In genomic region chr17:17635126-17635525, GRCh38 we compare ENCODE assay signal across 20 cellular contexts.
"Had no signal": no experiment of that assay in that cellular context is flagged by ENCODE, and none has a peak within 500 bp of the region (broad histone marks: within the 10 kb centered on the region; RNA-seq: fewer than 3 reads in every experiment).

No MANE protein-coding gene starts in this region.

- H3K27ac ChIP-seq: ovary, right lobe of liver, vagina had no signal

- H3K36me3 ChIP-seq: ovary, right lobe of liver, vagina had no signal

- H3K9me3 ChIP-seq: ovary, right lobe of liver, vagina had no signal

- H3K27me3 ChIP-seq: ovary, right lobe of liver, vagina had no signal

- ATAC-seq: activated CD4-positive, alpha-beta T cell treated with anti-CD3 and anti-CD28 coated beads for 36 hours; activated CD8-positive, alpha-beta memory T cell treated with anti-CD3 and anti-CD28 coated beads, Interleukin-2, amount 10 ng/mL, durations not matched to agents 7 days and 5 days; activated CD8-positive, alpha-beta T cell treated with anti-CD3 and anti-CD28 coated beads, Interleukin-2, amount 10 ng/mL, durations not matched to agents 7 days and 5 days; esophagus mucosa; left cardiac atrium; left ventricle myocardium superior; right lobe of liver; stimulated activated memory B cell treated with anti-CD40 and anti-IgM and Interleukin-4, amounts not matched to agents 10 μg/mL and 1 μg/mL and 100 μg/mL, for 72 hours; stimulated activated naive CD8-positive, alpha-beta T cell treated with anti-CD3 and anti-CD28 coated beads, Interleukin-15, amount 100 ng/mL, for 72 hours had no signal

- H3K4me1 ChIP-seq: right lobe of liver, vagina had no signal

- DNase-seq: activated CD4-positive, alpha-beta T cell treated with anti-CD3 and anti-CD28 coated beads for 36 hours; activated CD4-positive, CD25-positive, alpha-beta regulatory T cell; activated CD8-positive, alpha-beta memory T cell treated with anti-CD3 and anti-CD28 coated beads, Interleukin-2, amount 10 ng/mL, durations not matched to agents 7 days and 5 days; activated CD8-positive, alpha-beta T cell treated with anti-CD3 and anti-CD28 coated beads, Interleukin-2, amount 10 ng/mL, durations not matched to agents 7 days and 5 days; activated T-cell treated with anti-CD3 and anti-CD28 coated beads, Interleukin-2, amount 50 U/mL, for 48 hours; endodermal cell; foreskin melanocyte; islet precursor cell; left cardiac atrium; left ventricle myocardium superior; ovary; right lobe of liver; stimulated activated CD4-positive, alpha-beta T cell treated with anti-CD3 and anti-CD28 coated beads, Interleukin-4, amount 100 ng/mL, for 24 hours; stimulated activated CD8-positive, alpha-beta memory T cell treated with anti-CD3 and anti-CD28 coated beads, Interleukin-4, amount 100 ng/mL, for 48 hours; stimulated activated naive CD8-positive, alpha-beta T cell treated with anti-CD3 and anti-CD28 coated beads, Interleukin-15, amount 100 ng/mL, for 72 hours; substantia nigra had no signal

- FAIRE-seq: bronchial epithelial cell had no signal

- H3K4me3 ChIP-seq: ovary, right lobe of liver, vagina had no signal
